ENCODE assay signal across 2 cellular contexts in genomic region chr19:10852941-10853340, GRCh38.
A peak's percentile ranks its signal among the peaks of the same experiment; 100 is the strongest.
TF ChIP-seq lines count a peak whose summit lies in the region.

No MANE protein-coding gene starts in this region.

TF ChIP-seq in HepG2, 621 proteins besides CTCF, POLR2A, EP300 and RAD21:
- TF ChIP-seq ZNF770 (CRISPR knock-in tag; IDR thresholded peaks at IDR 0.05) (peak; percentile 81), ZNF121 (CRISPR knock-in tag; IDR thresholded peaks at IDR 0.05) (peak; percentile 83), CEBPG (CRISPR knock-in tag; IDR thresholded peaks at IDR 0.05) (peak; percentile 49; the same call in 1 of the 2 replicates), CEBPB (IDR thresholded peaks at IDR 0.05; ENCODE audit: borderline replicate concordance, low read depth, low read length) (peak; percentile 32; the same call in 1 of the 2 replicates), ZMYM3 (CRISPR knock-in tag; IDR thresholded peaks at IDR 0.05) (0 out of 2 replicates have a peak, but pooled peaks have one; percentile 21), ZC3H13 (CRISPR knock-in tag; IDR thresholded peaks at IDR 0.05) (no peak)

TF ChIP-seq in K562, 482 proteins besides CTCF, POLR2A, EP300 and RAD21:
- TF ChIP-seq GTF3C2 (IDR thresholded peaks at IDR 0.05; ENCODE audit: borderline replicate concordance, extremely low read depth, insufficient read length): no peak
- no peak for TF ChIP-seq MXI1 (IDR thresholded peaks at IDR 0.05; ENCODE audit: low read depth, low read length)
- TF ChIP-seq CEBPB (tag; IDR thresholded peaks at IDR 0.05): peak; percentile 73
- TF ChIP-seq E2F1 (CRISPR knock-in tag; IDR thresholded peaks at IDR 0.05): no peak
- peak; percentile 27 for TF ChIP-seq ZNF121 (CRISPR knock-in tag; conservative IDR thresholded peaks at IDR 0.05)
- TF ChIP-seq HNRNPH1 (optimal IDR thresholded peaks at IDR 0.05; ENCODE audit: low read depth, low read length): no peak
- no peak for TF ChIP-seq MLX (CRISPR knock-in tag; conservative IDR thresholded peaks at IDR 0.05)
TF ChIP-seq in K562: peak in this region for 2.
